ENCODE assay signal across 9 cellular contexts in genomic region chr2:10864888-10865551, GRCh38. TPM values are rescaled to one million over a fixed set of nuclear protein-coding genes. Genes with fewer than 3 reads are reported as not detected.
A peak's percentile ranks its signal among the peaks of the same experiment; 100 is the strongest.
DNase-seq lines count a peak whose midpoint lies in the region; ATAC-seq, FAIRE-seq and TF ChIP-seq lines count a peak whose summit lies in the region.
"Had no signal": no experiment of that assay in that cellular context is flagged by ENCODE, and none has a peak within 500 bp of the region (broad histone marks: within the 10 kb centered on the region; RNA-seq: fewer than 3 reads in every experiment).

No MANE protein-coding gene starts in this region.

- H3K27me3 ChIP-seq in Peyer's patch (no peaks in the 10 kb centered on the region), uterus (no peaks in the 10 kb centered on the region)

- intact Hi-C loops in uterus (cut with DNase I; ENCODE audit: low total_unique reads): no loop called here

- H3K4me3 ChIP-seq in A549 (no peak overlapping the region), Peyer's patch (no peak overlapping the region), uterus (no peak overlapping the region)

- TF ChIP-seq POLR2A in A549 (IDR thresholded peaks at IDR 0.05; ENCODE audit: low read length) (no peak), Peyer's patch (IDR thresholded peaks at IDR 0.05) (no peak), uterus (IDR thresholded peaks at IDR 0.05) (no peak)

- H3K4me1 ChIP-seq in A549 (no peaks in the 10 kb centered on the region; the same call in 2 of the 3 replicates), Peyer's patch (peaks cover 0 to 6% (median 0%) of the 10 kb centered on the region in 4 donors), uterus (no peaks in the 10 kb centered on the region)

- POLR2A ChIA-PET in A549 (lab: Yijun Ruan, JAX): no interaction called here

- H3K4me2 ChIP-seq in A549: no peak overlapping the region

- no peak for TF ChIP-seq RAD21 in A549 (conservative IDR thresholded peaks at IDR 0.05 in 1 of 2, IDR thresholded peaks at IDR 0.05 in 1 of 2)

- peaks cover 20% of the 10 kb centered on the region for H3K4me1 Mint-ChIP-seq in memory B cell

- peak overlapping the region; percentile 52 for H3K4me3 Mint-ChIP-seq in memory B cell

- H3K36me3 Mint-ChIP-seq in memory B cell: no peaks in the 10 kb centered on the region

- H3K9me3 ChIP-seq in A549: no peaks in the 10 kb centered on the region
- H3K9me3 ChIP-seq in Peyer's patch: no peaks in the 10 kb centered on the region
- H3K9me3 ChIP-seq in uterus: no peaks in the 10 kb centered on the region
- H3K9me3 ChIP-seq: neutrophil had no signal

- TF ChIP-seq CTCF in A549 (IDR thresholded peaks at IDR 0.05) (no peak), Peyer's patch (IDR thresholded peaks at IDR 0.05) (peak in 4 of 6 experiments; percentile 4 to 23 (median 12)), uterus (IDR thresholded peaks at IDR 0.05) (no peak)

- ATAC-seq in A549: peak; percentile 36 to 69; a peak in 3 of 6 replicates
- peak; percentile 79 for ATAC-seq in GM18508 (IDR thresholded peaks at IDR 0.05; ENCODE audit: insufficient read depth, unreplicated experiment)
- ATAC-seq in HG02798 (IDR thresholded peaks at IDR 0.05; ENCODE audit: poor library complexity, unreplicated experiment): peak; percentile 89
- peak; percentile 90 for ATAC-seq in memory B cell (ENCODE audit: low read depth)

- H3K27me3 Mint-ChIP-seq in memory B cell: peaks cover 6% of the 10 kb centered on the region

- no peak overlapping the region for H3K27ac ChIP-seq in A549
- no peak overlapping the region for H3K27ac ChIP-seq in Peyer's patch
- no peak overlapping the region for H3K27ac ChIP-seq in uterus
- H3K27ac ChIP-seq: neutrophil had no signal

- DNase-seq in A549 (ENCODE audit: low read depth in 1 of 2, low spot score in 1 of 2): no peak
- peak in 2 of 3 donors; percentile 41 to 54 for DNase-seq in Peyer's patch
- peak; percentile 26 to 40 for DNase-seq in memory B cell (ENCODE audit: low spot score in 2 of 2)
- no peak for DNase-seq in NCI-H774 (lab: John Stamatoyannopoulos, UW)
- no peak for DNase-seq in uterus
- no peak for DNase-seq in T1000 (lab: John Stamatoyannopoulos, UW)

- CTCF ChIA-PET in A549 (lab: Yijun Ruan, JAX): interaction anchor here (0.6 to 2.2 kb wide), 13 partner anchors 13 to 267 kb away, joined by 3 to 14 read pairs (median 7); partner anchors contain the start of gene KCNF1

- H3K9me3 Mint-ChIP-seq in memory B cell: no peaks in the 10 kb centered on the region

- no peak overlapping the region for H3K27ac Mint-ChIP-seq in memory B cell

- H3K36me3 ChIP-seq in Peyer's patch (no peaks in the 10 kb centered on the region), uterus (no peaks in the 10 kb centered on the region)
- H3K36me3 ChIP-seq: neutrophil had no signal

- FAIRE-seq in A549 (lab: Jason Lieb, UNC): no peak

- no peak for TF ChIP-seq EP300 in A549 (IDR thresholded peaks at IDR 0.05)

- WGBS in A549 (ENCODE audit: missing lambda C conversion rate): 67% methylated on average over 13 of the region's 13 CpGs

TF ChIP-seq in A549, 52 proteins besides CTCF, POLR2A, EP300 and RAD21:
- TF ChIP-seq GATA3 (IDR thresholded peaks at IDR 0.05; ENCODE audit: borderline replicate concordance): no peak

RNA-seq across cellular contexts. Expression of gene KCNF1, which starts 46.7 kb away (rescaled TPM):
- polyA plus RNA-seq in A549 (2011; rRNA removed): 4.4 and 5.6 TPM in 2 replicates
- 16.6 and 23.6 TPM in 2 replicates for polyA plus RNA-seq in A549 (2012; cell fraction: cytosol; rRNA removed)
- 19.0 and 25.7 TPM in 2 replicates for polyA plus RNA-seq in A549 (2012; cell fraction: nucleus; rRNA removed)
- 3.7 to 4.2 TPM (median 4.0 TPM) in 3 replicates for polyA plus RNA-seq in A549 (2017; fragmentation: RNase III; extraction: RNeasy Plus Mini Kit Qiagen cat#74134 plus additional on column Dnase treatment)
- polyA minus RNA-seq in A549 (2011; rRNA and poly(A)+ RNA removed): 8.1 and 10.3 TPM in 2 replicates
- 1 to 10 TPM in 1 of 4 donors, not detected in 3; 6.6 TPM for total RNA-seq in Peyer's patch
- total RNA-seq in uterus: under 1 TPM in 1 of 4 donors, not detected in 3; 0.21 TPM

RNA-seq across cellular contexts. Expression of gene PDIA6, which starts 52.4 kb away (rescaled TPM):
- 292 and 442 TPM in 2 replicates for polyA plus RNA-seq in A549 (2011; rRNA removed)
- 170 and 188 TPM in 2 replicates for polyA plus RNA-seq in A549 (2012; cell fraction: cytosol; rRNA removed)
- 107 and 173 TPM in 2 replicates for polyA plus RNA-seq in A549 (2012; cell fraction: nucleus; rRNA removed)
- 309 to 325 TPM (median 322 TPM) in 3 replicates for polyA plus RNA-seq in A549 (2017; fragmentation: RNase III; extraction: RNeasy Plus Mini Kit Qiagen cat#74134 plus additional on column Dnase treatment)
- polyA minus RNA-seq in A549 (2011; rRNA and poly(A)+ RNA removed): 98.3 and 120 TPM in 2 replicates
- total RNA-seq in Peyer's patch: 10 to 100 TPM; 63.7 to 91.1 (median 77.9) TPM
- total RNA-seq in uterus: 100 to 1,000 TPM in 1 of 4 donors, 10 to 100 TPM in 3; 53.0 to 257 (median 89.0) TPM

Comparison
In these comparisons a context has a peak if more than half of its experiments do, and no peak if none do; other contexts are left out.
1. DNase-seq: peak in Peyer's patch (2 of 3) and memory B cell (2 of 2); none in A549 (0 of 2), NCI-H774 (single experiment), uterus (0 of 2) and T1000 (single experiment).
2. CTCF ChIP-seq: peak in Peyer's patch (4 of 6); none in A549 (single experiment) and uterus (0 of 4).
3. Peak in every context shown above with its lines, with median percentiles within 50 percentile points of each other: ATAC-seq.